9 cellular contexts compared by ENCODE assay signal in genomic region chr5:135399838-135400542, GRCh38. TPM values are rescaled to one million over a fixed set of nuclear protein-coding genes. Genes with fewer than 3 reads are reported as not detected.
DNase-seq lines count a peak whose midpoint lies in the region; ATAC-seq and TF ChIP-seq lines count a peak whose summit lies in the region.
"Had no signal": no experiment of that assay in that cellular context is flagged by ENCODE, and none has a peak within 500 bp of the region (broad histone marks: within the 10 kb centered on the region; RNA-seq: fewer than 3 reads in every experiment).

No MANE protein-coding gene starts in this region.

- H3K4me1 ChIP-seq in SJCRH30 = peaks cover 11% of the 10 kb centered on the region
- H3K4me1 ChIP-seq in gastrocnemius medialis = peaks cover 29 to 36% of the 10 kb centered on the region in 2 donors

- DNase-seq in H7 = peak; percentile 74
- no peak for DNase-seq in SJCRH30
- DNase-seq in fibroblast of mammary gland (ENCODE audit: low read depth) = no peak
- DNase-seq in gastrocnemius medialis = no peak
- DNase-seq in effector CD8-positive, alpha-beta T cell (lab: John Stamatoyannopoulos, UW) = no peak
- DNase-seq in DMS53 (lab: John Stamatoyannopoulos, UW) = no peak

- H3K36me3 ChIP-seq in H7 (replicated peaks; ENCODE audit: control insufficient read depth, insufficient read depth, low read length) (no peaks in the 10 kb centered on the region), SJCRH30 (0 out of 2 replicates have a peak, but pooled peaks cover 2% of the 10 kb centered on the region), gastrocnemius medialis (no peaks in the 10 kb centered on the region)

- TF ChIP-seq CTCF in fibroblast of mammary gland (conservative IDR thresholded peaks at IDR 0.05; ENCODE audit: control insufficient read depth, insufficient read depth, low read depth, low read length) (no peak), gastrocnemius medialis (IDR thresholded peaks at IDR 0.05 in 4 of 5, conservative IDR thresholded peaks at IDR 0.05 in 1 of 5) (no peak)

- H3K27ac ChIP-seq in SJCRH30 = no peak overlapping the region
- H3K27ac ChIP-seq in gastrocnemius medialis = peak overlapping the region; percentile 76 to 93 (median 82)

- H3K4me3 ChIP-seq in H7 (ENCODE audit: insufficient read depth, low read depth, low read length) (peak overlapping the region; percentile 66), SJCRH30 (peak overlapping the region; percentile 97), fibroblast of mammary gland (ENCODE audit: control insufficient read depth, low read depth, low read length) (peak overlapping the region; percentile 64), gastrocnemius medialis (peak overlapping the region; percentile 70 to 96 (median 81))

- no peak for ATAC-seq in gastrocnemius medialis
- ATAC-seq in HG03025 (IDR thresholded peaks at IDR 0.05; ENCODE audit: low FRiP score, unreplicated experiment) = no peak
- no peak for ATAC-seq in GM19397 (IDR thresholded peaks at IDR 0.05; ENCODE audit: unreplicated experiment)

- H3K9me3 ChIP-seq in SJCRH30 (replicated peaks) (peaks cover 4% of the 10 kb centered on the region; the same call in 1 of the 2 replicates), gastrocnemius medialis (no peaks in the 10 kb centered on the region)

- intact Hi-C loops in gastrocnemius medialis (cut with DNase I; ENCODE audit: low total_unique reads) = loop anchor here (2.0 to 10.0 kb wide), 3 partner anchors 33 to 155 kb away; no protein-coding TSS in a partner anchor

- TF ChIP-seq POLR2A in gastrocnemius medialis (IDR thresholded peaks at IDR 0.05) = no peak

- H3K27me3 ChIP-seq in H7 (ENCODE audit: control insufficient read depth, insufficient read depth, low read length) = peaks cover 56% of the 10 kb centered on the region
- no peaks in the 10 kb centered on the region for H3K27me3 ChIP-seq in SJCRH30
- H3K27me3 ChIP-seq in gastrocnemius medialis = no peaks in the 10 kb centered on the region

- in situ Hi-C loops in gastrocnemius medialis (cut with MboI; ENCODE audit: low sequenced_read_pairs in 4 of 4) = no loop called here

RNA-seq across cellular contexts. Expression of gene MACROH2A1, which starts 1.0 kb away (rescaled TPM):
- 202 and 322 TPM in 2 replicates for total RNA-seq in H7 (2014; rRNA removed; shearing (Covaris generic))
- total RNA-seq in SJCRH30 (2014; rRNA removed; shearing (Covaris generic)) = 243 and 248 TPM in 2 replicates
- total RNA-seq in gastrocnemius medialis = 100 to 1,000 TPM; 104 to 167 (median 136) TPM

RNA-seq across cellular contexts. Expression of gene DCANP1, which starts 47.2 kb away (rescaled TPM):
- total RNA-seq in H7 (2014; rRNA removed; shearing (Covaris generic)) = not detected in 2 replicates
- not detected in 2 replicates for total RNA-seq in SJCRH30 (2014; rRNA removed; shearing (Covaris generic))
- total RNA-seq in gastrocnemius medialis = not detected
- total RNA-seq: pulmonary artery endothelial cell had no signal

RNA-seq across cellular contexts. Expression of gene TIFAB, which starts 52.2 kb away (rescaled TPM):
- total RNA-seq in H7 (2014; rRNA removed; shearing (Covaris generic)) = not detected in 2 replicates
- total RNA-seq in SJCRH30 (2014; rRNA removed; shearing (Covaris generic)) = not detected in 2 replicates
- not detected for total RNA-seq in gastrocnemius medialis
- total RNA-seq: pulmonary artery endothelial cell had no signal
